Comparison of ENCODE assay signal across 25 cellular contexts in the genomic region with DNA sequence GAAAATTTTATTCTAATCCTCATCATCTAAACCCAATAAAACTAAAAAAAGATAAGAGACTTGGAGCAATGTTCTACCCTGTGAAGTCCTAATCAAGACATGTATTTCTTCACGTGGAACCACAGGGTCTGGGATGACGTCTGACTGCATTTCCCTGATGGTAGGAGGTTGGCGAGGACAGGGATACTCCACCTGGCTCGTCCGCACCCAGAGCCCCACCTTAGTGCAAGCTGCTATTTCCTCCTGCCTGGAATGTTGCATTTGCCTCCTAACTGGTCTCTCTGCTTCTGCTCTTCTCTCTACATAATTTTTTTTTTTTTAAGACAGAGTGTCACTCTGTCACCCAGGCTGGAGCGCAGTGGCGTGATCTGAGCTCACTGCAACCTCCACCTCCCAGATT. TPM values are rescaled to one million over a fixed set of nuclear protein-coding genes. Genes with fewer than 3 reads are reported as not detected.
A peak's percentile ranks its signal among the peaks of the same experiment; 100 is the strongest.
DNase-seq lines count a peak whose midpoint lies in the region; ATAC-seq, FAIRE-seq and TF ChIP-seq lines count a peak whose summit lies in the region.
"Had no signal": no experiment of that assay in that cellular context is flagged by ENCODE, and none has a peak within 500 bp of the region (broad histone marks: within the 10 kb centered on the region; RNA-seq: fewer than 3 reads in every experiment).

No MANE protein-coding gene starts in this region.

- H3K4me2 ChIP-seq in Karpas-422 (ENCODE audit: low read depth, low read length, poor library complexity, severe bottlenecking): no peak overlapping the region

- no peaks in the 10 kb centered on the region for H3K27me3 Mint-ChIP-seq in Calu3 (ENCODE audit: unreplicated experiment)
- peaks cover 8% of the 10 kb centered on the region for H3K27me3 Mint-ChIP-seq in progenitor cell of endocrine pancreas
- H3K27me3 Mint-ChIP-seq: CD8-positive, alpha-beta memory T cell had no signal

- H3K79me2 ChIP-seq in Karpas-422 (ENCODE audit: low read length): no peaks in the 10 kb centered on the region

- H3K36me3 ChIP-seq in pancreas: no peaks in the 10 kb centered on the region
- H3K36me3 ChIP-seq in Karpas-422 (ENCODE audit: insufficient read depth, low read length): no peaks in the 10 kb centered on the region
- H3K36me3 ChIP-seq: BE2C had no signal

- H3K4me1 Mint-ChIP-seq in Calu3 (ENCODE audit: low read depth, unreplicated experiment) (peaks cover 48% of the 10 kb centered on the region), progenitor cell of endocrine pancreas (ENCODE audit: low read depth) (peaks cover 14% of the 10 kb centered on the region)

- H3K27ac ChIP-seq in pancreas (peak overlapping the region in 3 of 4 donors; percentile 38 to 47 (median 39)), Karpas-422 (ENCODE audit: low read length) (no peak overlapping the region)
- H3K27ac ChIP-seq: 22Rv1 had no signal

- H3K4me1 ChIP-seq in pancreas: no peaks in the 10 kb centered on the region
- peaks cover 39% of the 10 kb centered on the region for H3K4me1 ChIP-seq in Karpas-422 (ENCODE audit: low read length)
- H3K4me1 ChIP-seq: BE2C had no signal

- CTCF ChIA-PET in Calu3 (lab: Charles Lee): interaction anchor here (0.7 to 1.7 kb wide), 2 partner anchors 23 to 58 kb away, joined by 4 read pairs; no protein-coding TSS in a partner anchor

- TF ChIP-seq CTCF in Calu3 (IDR thresholded peaks at IDR 0.05; ENCODE audit: unreplicated experiment): no peak
- no peak for TF ChIP-seq CTCF in pancreas (IDR thresholded peaks at IDR 0.05)
- no peak for TF ChIP-seq CTCF in progenitor cell of endocrine pancreas (IDR thresholded peaks at IDR 0.05; ENCODE audit: unreplicated experiment)

- ATAC-seq in left colon: peak; percentile 96
- ATAC-seq in pancreas: peak in 3 of 4 donors; percentile 52 to 61 (median 61)
- ATAC-seq in SK-N-SH treated with all-trans-retinoic acid at 6 μM for 48 hours: no peak
- ATAC-seq: K562 had no signal

- peak overlapping the region; percentile 39 for H3K27ac Mint-ChIP-seq in Calu3 (ENCODE audit: unreplicated experiment)
- H3K27ac Mint-ChIP-seq in progenitor cell of endocrine pancreas: no peak overlapping the region
- H3K27ac Mint-ChIP-seq: CD14-positive monocyte had no signal

- DNase-seq in Calu3 (peak; percentile 43), cerebellar cortex (ENCODE audit: low spot score) (peak; percentile 38), left colon (peak; percentile 61 to 77), pancreas (peak in 1 of 6 donors; percentile 6), AG08396 (ENCODE audit: low spot score) (no peak), Karpas-422 (no peak), progenitor cell of endocrine pancreas (ENCODE audit: low spot score, unreplicated experiment) (no peak)
- DNase-seq: BE2C; CD8-positive, alpha-beta memory T cell; DMS153; MV-4-11; NCI-H1105; NCI-H1436 treated with DMSO at 0.1 percent for 48 hours; NCI-H187 treated with DMSO at 0.1 percent for 48 hours; NCI-H524; NCI-H774 had no signal

- intact Hi-C loops in Calu3 (cut with micrococcal nuclease; ENCODE audit: unreplicated experiment) (loop anchor here (5.0 kb wide), 1 partner anchor 35 kb away; no protein-coding TSS in a partner anchor), left colon (cut with DNase I, micrococcal nuclease) (no loop called here), pancreas (cut with DNase I) (no loop called here)

- H3K4me3 Mint-ChIP-seq in Calu3 (ENCODE audit: low read depth, unreplicated experiment): no peak overlapping the region
- no peak overlapping the region for H3K4me3 Mint-ChIP-seq in progenitor cell of endocrine pancreas (ENCODE audit: low read depth)
- H3K4me3 Mint-ChIP-seq: CD14-positive monocyte; CD8-positive, alpha-beta memory T cell had no signal

- H3K36me3 Mint-ChIP-seq in Calu3 (ENCODE audit: insufficient read depth, unreplicated experiment) (no peaks in the 10 kb centered on the region), progenitor cell of endocrine pancreas (ENCODE audit: insufficient read depth) (no peaks in the 10 kb centered on the region)
- H3K36me3 Mint-ChIP-seq: CD14-positive monocyte had no signal

- H3K9me2 ChIP-seq in Karpas-422 (replicated peaks; ENCODE audit: insufficient read depth, low read length): no peaks in the 10 kb centered on the region

- FAIRE-seq in pancreas (lab: Jason Lieb, UNC): no peak
- FAIRE-seq: H54, HTR-8/SVneo, K562, RCC 7860 had no signal

- no peaks in the 10 kb centered on the region for H3K9me3 ChIP-seq in pancreas
- no peaks in the 10 kb centered on the region for H3K9me3 ChIP-seq in Karpas-422 (ENCODE audit: low read length)
- H3K9me3 ChIP-seq: BE2C had no signal

- 39 to 55% methylated on average over 7 of the region's 7 CpGs for WGBS in pancreas, 2 donors

- no peaks in the 10 kb centered on the region for H4K20me1 ChIP-seq in Karpas-422 (ENCODE audit: insufficient read depth, low read depth, low read length)

- H3K9me3 Mint-ChIP-seq in Calu3 (ENCODE audit: low read depth, unreplicated experiment) (no peaks in the 10 kb centered on the region), progenitor cell of endocrine pancreas (ENCODE audit: low read depth) (no peaks in the 10 kb centered on the region)
- H3K9me3 Mint-ChIP-seq: CD14-positive monocyte; CD8-positive, alpha-beta memory T cell had no signal

- H3K4me3 ChIP-seq in pancreas: no peak overlapping the region
- H3K4me3 ChIP-seq in Karpas-422 (ENCODE audit: low read length): no peak overlapping the region
- H3K4me3 ChIP-seq: K562 had no signal

- H2AFZ ChIP-seq in Karpas-422 (ENCODE audit: low read length): no peak overlapping the region

- no peaks in the 10 kb centered on the region for H3K27me3 ChIP-seq in pancreas
- no peaks in the 10 kb centered on the region for H3K27me3 ChIP-seq in Karpas-422 (ENCODE audit: low read length)

- H3K9ac ChIP-seq in Karpas-422 (ENCODE audit: low read length): no peak overlapping the region

- no TSS peak for BruUV-seq in Calu3 (replicated peaks; lab: Mats Ljungman, UMichigan)

TF ChIP-seq in SK-N-SH treated with all-trans-retinoic acid at 6 μM for 48 hours, 23 proteins besides CTCF, POLR2A, EP300 and RAD21:
- TF ChIP-seq ZNF565 (CRISPR knock-in tag; conservative IDR thresholded peaks at IDR 0.05; ENCODE audit: low read depth): no peak

RNA-seq across cellular contexts. Expression of gene RASGRP1, which starts 57.7 kb away (rescaled TPM):
- total RNA-seq in Calu3 (2022) (9.0 and 15.1 TPM in 2 replicates), left colon (1 to 10 TPM in 1 of 2 donors, under 1 TPM in 1; 0.84 to 1.0 TPM), pancreas (1 to 10 TPM in 4 of 6 donors, under 1 TPM in 2; 0.60 to 4.3 (median 1.5) TPM), progenitor cell of endocrine pancreas (1.5 and 1.7 TPM in 2 replicates)
- polyA plus RNA-seq in pancreas: 1 to 10 TPM in 1 of 2 donors, under 1 TPM in 1; 0.76 to 4.7 TPM
- 51.2 and 71.1 TPM in 2 replicates for total RNA-seq in Karpas-422 (2014; rRNA removed; shearing (Covaris generic); ENCODE audit: low replicate concordance)
- total RNA-seq: LHCN-M2, MCF 10A had no signal

Comparison
In these comparisons a context has a peak if more than half of its experiments do, and no peak if none do; other contexts are left out.
1. DNase-seq: peak in Calu3 (single experiment), cerebellar cortex (single experiment) and left colon (2 of 2); none in AG08396 (single experiment), Karpas-422 (single experiment) and progenitor cell of endocrine pancreas (single experiment).